ENCODE assay signal across 8 cellular contexts in the genomic region with DNA sequence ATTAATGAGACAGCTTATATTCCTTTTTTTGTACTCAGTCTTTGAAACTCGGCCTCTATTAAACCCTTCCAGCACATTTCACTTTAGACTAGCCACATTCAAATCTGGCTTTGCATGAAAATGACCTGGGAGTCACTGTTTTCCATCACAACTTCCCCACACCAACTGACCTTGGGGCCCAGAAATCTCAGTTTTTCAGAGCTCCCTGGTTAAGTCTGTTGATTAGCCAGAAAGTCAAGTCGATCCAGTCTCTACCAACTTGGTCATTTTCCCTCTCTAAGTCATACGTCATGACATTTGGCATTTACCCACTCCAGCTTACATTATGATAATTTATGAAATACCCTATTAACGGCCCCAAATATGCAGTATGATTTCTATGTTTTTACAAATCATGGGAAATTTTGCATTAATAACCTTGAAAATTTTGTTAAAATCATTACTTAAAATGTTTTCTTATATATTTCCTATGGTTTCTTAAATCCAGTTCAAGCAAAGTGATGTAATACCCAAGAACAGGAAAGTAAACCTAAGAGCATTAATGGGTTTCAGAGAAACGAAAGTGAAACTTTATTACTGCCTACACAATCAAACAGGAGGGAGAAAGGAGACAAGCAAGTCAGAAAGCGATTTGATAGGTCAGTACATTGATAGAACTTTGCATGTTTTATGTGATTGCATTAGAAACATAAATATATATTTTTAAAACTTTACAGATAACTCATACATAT.
DNase-seq lines count a peak whose midpoint lies in the region; ATAC-seq and TF ChIP-seq lines count a peak whose summit lies in the region.

No MANE protein-coding gene starts in this region.

- peak overlapping the region; percentile 45 for H3K4me2 ChIP-seq in SK-N-SH

- H3K79me2 ChIP-seq in SK-N-SH (ENCODE audit: insufficient read depth), result peaks cover 91% of the 10 kb centered on the region

- intact Hi-C loops in heart right ventricle (cut with DNase I), result loop anchor here in 1 of 10 donors (5.0 kb wide), 1 partner anchor 76 kb away; the partner anchor contains the start of gene SPATS2L
- intact Hi-C loops in Right ventricle myocardium inferior (cut with DNase I), result no loop called here
- intact Hi-C loops in esophagus muscularis mucosa (cut with DNase I), result no loop called here

- no peak for TF ChIP-seq EP300 in SK-N-SH (IDR thresholded peaks at IDR 0.05; ENCODE audit: borderline replicate concordance in 1 of 2, low read depth in 1 of 2, low read length in 1 of 2)
- TF ChIP-seq EP300 in esophagus muscularis mucosa (IDR thresholded peaks at IDR 0.05), result no peak

- CTCF ChIA-PET in SK-N-SH (lab: Yijun Ruan, JAX), result no interaction called here

- TF ChIP-seq CTCF in heart right ventricle (IDR thresholded peaks at IDR 0.05) (no peak), SK-N-SH (IDR thresholded peaks at IDR 0.05) (no peak), esophagus muscularis mucosa (IDR thresholded peaks at IDR 0.05) (no peak)

- peak overlapping the region in 7 of 10 donors; percentile 21 to 46 (median 34) for H3K4me3 ChIP-seq in heart right ventricle
- H3K4me3 ChIP-seq in SK-N-SH (ENCODE audit: low read depth in 2 of 2, low read length in 1 of 2), result peak overlapping the region; percentile 10 to 26; a peak in 2 of 4 replicates
- peak overlapping the region; percentile 14 to 28 (median 21) for H3K4me3 ChIP-seq in esophagus muscularis mucosa

- H3K9ac ChIP-seq in SK-N-SH, result 0 out of 2 replicates have a peak overlapping the region, but pooled peaks have one; percentile 15

- peaks cover 15% of the 10 kb centered on the region for H3F3A ChIP-seq in SK-N-SH (replicated peaks; ENCODE audit: insufficient read depth)

- H3K36me3 ChIP-seq in heart right ventricle (peaks cover 0 to 5% (median 0%) of the 10 kb centered on the region in 9 donors), SK-N-SH (replicated peaks in 1 of 2; ENCODE audit: control insufficient read depth in 1 of 2, insufficient read depth in 2 of 2, low read length in 1 of 2) (peaks cover 0 to 4% of the 10 kb centered on the region in 2 experiments), esophagus muscularis mucosa (no peaks in the 10 kb centered on the region)

- H3K4me1 ChIP-seq in heart right ventricle, result peaks cover 0 to 51% (median 27%) of the 10 kb centered on the region in 9 donors
- H3K4me1 ChIP-seq in SK-N-SH (ENCODE audit: control insufficient read depth in 1 of 2, insufficient read depth in 2 of 2, low read depth in 1 of 2, low read length in 1 of 2), result peaks cover 15 to 20% of the 10 kb centered on the region in 2 experiments; a peak in 3 of 4 replicates
- peaks cover 9 to 43% (median 38%) of the 10 kb centered on the region in 4 donors for H3K4me1 ChIP-seq in esophagus muscularis mucosa

- 51 to 63% methylated on average over 6 of the region's 6 CpGs for WGBS in heart right ventricle, 2 donors
- 71% methylated on average over 6 of the region's 6 CpGs for WGBS in SK-N-SH (ENCODE audit: low lambda C conversion rate)
- WGBS in esophagus muscularis mucosa, result 54% methylated on average over 6 of the region's 6 CpGs

- H3K9me3 ChIP-seq in heart right ventricle, result no peaks in the 10 kb centered on the region
- H3K9me3 ChIP-seq in SK-N-SH, result no peaks in the 10 kb centered on the region
- H3K9me3 ChIP-seq in esophagus muscularis mucosa, result no peaks in the 10 kb centered on the region

- peak in 6 of 8 donors; percentile 68 to 80 (median 75) for ATAC-seq in heart right ventricle
- no peak for ATAC-seq in Right ventricle myocardium inferior
- peak; percentile 89 for ATAC-seq in HG03175 (IDR thresholded peaks at IDR 0.05; ENCODE audit: unreplicated experiment)

- H4K20me1 ChIP-seq in SK-N-SH (ENCODE audit: insufficient read depth), result no peaks in the 10 kb centered on the region

- H3K9me2 ChIP-seq in SK-N-SH, result no peaks in the 10 kb centered on the region

- TF ChIP-seq RAD21 in SK-N-SH (IDR thresholded peaks at IDR 0.05; ENCODE audit: low read length), result no peak

- DNase-seq in heart right ventricle, result no peak
- no peak for DNase-seq in Right ventricle myocardium inferior (ENCODE audit: missing footprints)
- DNase-seq in SK-N-SH, result no peak
- DNase-seq in esophagus muscularis mucosa (ENCODE audit: extremely low spot score), result no peak
- peak; percentile 47 for DNase-seq in pulmonary artery endothelial cell (ENCODE audit: low read depth, low spot score)
- no peak for DNase-seq in GM19238 (ENCODE audit: insufficient read length, low spot score)
- no peak for DNase-seq in SHP77 (lab: John Stamatoyannopoulos, UW)

- POLR2A ChIA-PET in SK-N-SH (lab: Yijun Ruan, JAX), result no interaction called here

- H3K27ac ChIP-seq in heart right ventricle, result peak overlapping the region in 9 of 10 donors; percentile 20 to 76 (median 49)
- peak overlapping the region; percentile 22 to 43; a peak in 3 of 4 replicates for H3K27ac ChIP-seq in SK-N-SH (ENCODE audit: low read depth in 2 of 2, low read length in 1 of 2)
- peak overlapping the region in 3 of 4 donors; percentile 5 to 40 (median 17) for H3K27ac ChIP-seq in esophagus muscularis mucosa (replicated peaks in 1 of 4)

- no peak for TF ChIP-seq POLR2A in esophagus muscularis mucosa (IDR thresholded peaks at IDR 0.05; ENCODE audit: low read depth)

- H2AFZ ChIP-seq in SK-N-SH (ENCODE audit: low read depth), result peak overlapping the region; percentile 5; the same call in 1 of the 2 replicates

- H3K27me3 ChIP-seq in heart right ventricle (no peaks in the 10 kb centered on the region), SK-N-SH (ENCODE audit: insufficient read depth) (no peaks in the 10 kb centered on the region), esophagus muscularis mucosa (no peaks in the 10 kb centered on the region)

TF ChIP-seq in SK-N-SH, 30 proteins besides CTCF, POLR2A, EP300 and RAD21:
- TF ChIP-seq TEAD4 (IDR thresholded peaks at IDR 0.05; ENCODE audit: borderline replicate concordance, insufficient read depth), result no peak
- TF ChIP-seq TAF1 (IDR thresholded peaks at IDR 0.05; ENCODE audit: borderline replicate concordance, low read depth, low read length), result no peak
- TF ChIP-seq SIN3A (IDR thresholded peaks at IDR 0.05; ENCODE audit: borderline replicate concordance, low read depth, low read length), result no peak
- no peak for TF ChIP-seq RCOR1 (IDR thresholded peaks at IDR 0.05; ENCODE audit: low read length)
- no peak for TF ChIP-seq RFX5 (IDR thresholded peaks at IDR 0.05; ENCODE audit: low read length)
- TF ChIP-seq CHD2 (IDR thresholded peaks at IDR 0.05; ENCODE audit: low read length, partially characterized antibody), result no peak
- TF ChIP-seq, protein P1, sequence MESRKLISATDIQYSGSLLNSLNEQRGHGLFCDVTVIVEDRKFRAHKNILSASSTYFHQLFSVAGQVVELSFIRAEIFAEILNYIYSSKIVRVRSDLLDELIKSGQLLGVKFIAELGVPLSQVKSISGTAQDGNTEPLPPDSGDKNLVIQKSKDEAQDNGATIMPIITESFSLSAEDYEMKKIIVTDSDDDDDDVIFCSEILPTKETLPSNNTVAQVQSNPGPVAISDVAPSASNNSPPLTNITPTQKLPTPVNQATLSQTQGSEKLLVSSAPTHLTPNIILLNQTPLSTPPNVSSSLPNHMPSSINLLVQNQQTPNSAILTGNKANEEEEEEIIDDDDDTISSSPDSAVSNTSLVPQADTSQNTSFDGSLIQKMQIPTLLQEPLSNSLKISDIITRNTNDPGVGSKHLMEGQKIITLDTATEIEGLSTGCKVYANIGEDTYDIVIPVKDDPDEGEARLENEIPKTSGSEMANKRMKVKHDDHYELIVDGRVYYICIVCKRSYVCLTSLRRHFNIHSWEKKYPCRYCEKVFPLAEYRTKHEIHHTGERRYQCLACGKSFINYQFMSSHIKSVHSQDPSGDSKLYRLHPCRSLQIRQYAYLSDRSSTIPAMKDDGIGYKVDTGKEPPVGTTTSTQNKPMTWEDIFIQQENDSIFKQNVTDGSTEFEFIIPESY (IDR thresholded peaks at IDR 0.05; ENCODE audit: borderline replicate concordance, low read depth), result no peak
